ENCODE assay signal across 8 cellular contexts in genomic region chr4:26319467-26320158, GRCh38. TPM values are rescaled to one million over a fixed set of nuclear protein-coding genes. Genes with fewer than 3 reads are reported as not detected.
DNase-seq lines count a peak whose midpoint lies in the region; ATAC-seq, FAIRE-seq and TF ChIP-seq lines count a peak whose summit lies in the region.

No MANE protein-coding gene starts in this region.

- H3K4me3 ChIP-seq in endocrine pancreas (ENCODE audit: control insufficient read depth, insufficient read depth, low read length) (peak overlapping the region; percentile 83), mesendoderm (ENCODE audit: low read length) (peak overlapping the region; percentile 67)

- no peak overlapping the region for H4K5ac ChIP-seq in mesendoderm (ENCODE audit: low read length)

- H3K56ac ChIP-seq in mesendoderm (ENCODE audit: low read length) = peak overlapping the region; percentile 98

- no peak overlapping the region for H3K4ac ChIP-seq in mesendoderm (ENCODE audit: low read depth, low read length)

- H3K79me1 ChIP-seq in mesendoderm (ENCODE audit: low read length) = peaks cover 3% of the 10 kb centered on the region

- no peak overlapping the region for H4K8ac ChIP-seq in mesendoderm (ENCODE audit: low read depth, low read length)

- H3K23ac ChIP-seq in mesendoderm (ENCODE audit: low read length) = peak overlapping the region; percentile 53

- no peaks in the 10 kb centered on the region for H3K4me1 Mint-ChIP-seq in Calu3 (ENCODE audit: low read depth, unreplicated experiment)

- H3K79me2 ChIP-seq in mesendoderm (ENCODE audit: control insufficient read depth, insufficient read depth, low read length) = peaks cover 29% of the 10 kb centered on the region

- peak overlapping the region; percentile 89 for H3K27ac Mint-ChIP-seq in Calu3 (ENCODE audit: unreplicated experiment)

- H2AK5ac ChIP-seq in mesendoderm (ENCODE audit: low read length) = no peak overlapping the region

- H3K18ac ChIP-seq in mesendoderm (ENCODE audit: low read length) = peak overlapping the region; percentile 28

- no CpG with 5 or more reads among the region's 60 CpGs for WGBS in mesendoderm (ENCODE audit: extremely low coverage, insufficient coverage, low lambda C conversion rate)

- H2BK5ac ChIP-seq in mesendoderm (ENCODE audit: low read length) = peak overlapping the region; percentile 61

- peaks cover 9% of the 10 kb centered on the region for H3K9me3 Mint-ChIP-seq in Calu3 (ENCODE audit: low read depth, unreplicated experiment)

- intact Hi-C loops in Calu3 (cut with micrococcal nuclease; ENCODE audit: unreplicated experiment) = loop anchor here (10.0 kb wide), 1 partner anchor 95 kb away; no protein-coding TSS in a partner anchor

- ATAC-seq in GM21381 (IDR thresholded peaks at IDR 0.05; ENCODE audit: unreplicated experiment) = peak; percentile 63

- peak overlapping the region; percentile 86 for H3K4me3 Mint-ChIP-seq in Calu3 (ENCODE audit: low read depth, unreplicated experiment)

- no peak for TF ChIP-seq CTCF in Calu3 (IDR thresholded peaks at IDR 0.05; ENCODE audit: unreplicated experiment)

- no TSS peak for BruUV-seq in Calu3 (replicated peaks; lab: Mats Ljungman, UMichigan)

- H2BK15ac ChIP-seq in mesendoderm (replicated peaks; ENCODE audit: low read depth) = no peak overlapping the region

- H3K36me3 ChIP-seq in endocrine pancreas (ENCODE audit: control insufficient read depth, insufficient read depth, low read length) = no peaks in the 10 kb centered on the region
- no peaks in the 10 kb centered on the region for H3K36me3 ChIP-seq in mesendoderm (ENCODE audit: control insufficient read depth, insufficient read depth, low read length)

- no peak overlapping the region for H2BK120ac ChIP-seq in mesendoderm (ENCODE audit: low read depth, low read length)

- no peaks in the 10 kb centered on the region for H3K27me3 Mint-ChIP-seq in Calu3 (ENCODE audit: unreplicated experiment)

- H3K9me3 ChIP-seq in endocrine pancreas (ENCODE audit: control insufficient read depth, low read length) = no peaks in the 10 kb centered on the region

- peaks cover 36% of the 10 kb centered on the region for H3K36me3 Mint-ChIP-seq in Calu3 (ENCODE audit: insufficient read depth, unreplicated experiment)

- FAIRE-seq in HTR-8/SVneo (lab: Jason Lieb, UNC) = peak; percentile 92

- peak overlapping the region; percentile 29 for H3K4me2 ChIP-seq in mesendoderm (ENCODE audit: low read length)

- peaks cover 14% of the 10 kb centered on the region for H3K4me1 ChIP-seq in endocrine pancreas (ENCODE audit: control insufficient read depth, insufficient read depth, low read length)
- H3K4me1 ChIP-seq in mesendoderm (ENCODE audit: control insufficient read depth, low read depth, low read length) = no peaks in the 10 kb centered on the region

- DNase-seq in Calu3 (peak; percentile 95), HTR-8/SVneo (ENCODE audit: insufficient read length, low spot score) (peak; percentile 96), NOMO-1 treated with DMSO at 0.1 percent for 48 hours (lab: John Stamatoyannopoulos, UW; ENCODE audit: unreplicated experiment) (peak; percentile 98), mesendoderm (peak; percentile 100)
- peak; percentile 94 for DNase-seq in activated CD8-positive, alpha-beta memory T cell treated with anti-CD3 and anti-CD28 coated beads, Interleukin-2, amount 50 U/mL, for 1 hour (ENCODE audit: extremely low read depth)
- DNase-seq in stimulated activated CD8-positive, alpha-beta memory T cell treated with anti-CD3 and anti-CD28 coated beads, Interleukin-12 subunit alpha, Interleukin-12 subunit beta, amount 100 ng/mL, for 4 hours (ENCODE audit: low read depth) = peak; percentile 89

- peak overlapping the region; percentile 96 for H3K27ac ChIP-seq in mesendoderm (ENCODE audit: low read depth, low read length)

- CTCF ChIA-PET in Calu3 (lab: Charles Lee) = interaction anchor here (0.6 to 1.5 kb wide), 7 partner anchors 11 to 866 kb away, joined by 3 to 7 read pairs (median 4); no protein-coding TSS in a partner anchor

- H3K27me3 ChIP-seq in endocrine pancreas (ENCODE audit: control insufficient read depth, insufficient read depth, low read length) (no peaks in the 10 kb centered on the region), mesendoderm (ENCODE audit: insufficient read depth, low read length, poor library complexity) (no peaks in the 10 kb centered on the region)

- H3K9ac ChIP-seq in endocrine pancreas (ENCODE audit: control insufficient read depth, insufficient read depth, low read length) (peak overlapping the region; percentile 90), mesendoderm (ENCODE audit: low read length) (peak overlapping the region; percentile 93)

RNA-seq across cellular contexts. Expression of gene RBPJ, which starts 1.2 kb away (rescaled TPM):
- total RNA-seq in Calu3 (2022) = 46.1 and 56.3 TPM in 2 replicates
- polyA plus RNA-seq in mesendoderm (2013, experiment 1 of 2) = 77.2 TPM
- polyA plus RNA-seq in mesendoderm (2013, experiment 2 of 2) = 77.5 TPM

Comparison
In these comparisons a context has a peak if more than half of its experiments do, and no peak if none do; other contexts are left out.
1. Peak in every context shown above with its lines: DNase-seq, ATAC-seq, H3K4me3 ChIP-seq and H3K27ac ChIP-seq.